In the genomic region with DNA sequence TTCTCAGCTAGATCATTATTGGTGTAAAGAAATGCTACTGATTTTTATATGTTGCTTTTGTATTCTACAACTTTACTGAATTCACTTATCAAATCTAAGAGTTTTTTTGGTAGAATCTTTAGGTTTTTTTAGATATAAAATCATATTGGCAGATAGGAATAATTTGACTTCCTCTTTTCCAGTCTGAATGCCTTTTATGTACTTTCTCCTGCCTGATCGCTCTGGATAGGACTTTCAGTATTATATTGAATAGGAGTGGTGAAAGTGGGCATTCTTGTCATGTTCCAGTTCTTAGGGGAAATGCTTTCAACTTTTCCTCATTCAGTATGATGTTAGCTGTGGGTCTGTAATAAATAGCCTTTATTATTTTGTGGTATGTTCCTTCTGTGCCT, we compare ENCODE assay signal across 22 cellular contexts.
"Had no signal": no experiment of that assay in that cellular context is flagged by ENCODE, and none has a peak within 500 bp of the region (broad histone marks: within the 10 kb centered on the region; RNA-seq: fewer than 3 reads in every experiment).

No MANE protein-coding gene starts in this region.

- H3K4me1 Mint-ChIP-seq: neural crest cell had no signal

- DNase-seq: activated CD4-positive, alpha-beta T cell treated with anti-CD3 and anti-CD28 coated beads for 36 hours; activated CD4-positive, CD25-positive, alpha-beta regulatory T cell; activated gamma-delta T cell; activated naive CD4-positive, alpha-beta T cell treated with anti-CD3 and anti-CD28 coated beads, Interleukin-2, amount 10 ng/mL, durations not matched to agents 7 days and 5 days; activated naive CD8-positive, alpha-beta T cell treated with anti-CD3 and anti-CD28 coated beads, Interleukin-2, amount 10 ng/mL, durations not matched to agents 7 days and 5 days; brain microvascular endothelial cell; dorsolateral prefrontal cortex; effector memory CD4-positive, alpha-beta T cell; left lung; lower lobe of right lung; mesenchymal stem cell; naive thymus-derived CD8-positive, alpha-beta T cell; occipital lobe; posterior cingulate gyrus; right cardiac atrium; stimulated activated CD4-positive, alpha-beta T cell treated with anti-CD3 and anti-CD28 coated beads, Interleukin-15, amount 100 ng/mL, for 24 hours; stimulated activated CD4-positive, alpha-beta T cell treated with anti-CD3 and anti-CD28 coated beads, Interleukin-2, amount 100 ng/mL, for 24 hours; stimulated activated naive B cell treated with anti-CD40 and anti-IgM and Interleukin-4, amounts not matched to agents 10 μg/mL and 1 μg/mL and 100 μg/mL, for 72 hours; stomach had no signal

- ATAC-seq: activated CD4-positive, alpha-beta T cell treated with anti-CD3 and anti-CD28 coated beads for 36 hours; left lung; lower lobe of right lung; naive thymus-derived CD8-positive, alpha-beta T cell; right cardiac atrium; stimulated activated naive B cell treated with anti-CD40 and anti-IgM and Interleukin-4, amounts not matched to agents 10 μg/mL and 1 μg/mL and 100 μg/mL, for 72 hours had no signal

- H3K27ac ChIP-seq: brain microvascular endothelial cell, coronary artery, dorsolateral prefrontal cortex, left lung, lower lobe of right lung, stomach, tibial nerve had no signal

- H3K4me1 ChIP-seq: left lung, lower lobe of right lung, stomach, tibial nerve had no signal

- H3K4me3 Mint-ChIP-seq: activated CD4-positive, alpha-beta T cell treated with anti-CD3 and anti-CD28 coated beads for 36 hours; activated naive CD4-positive, alpha-beta T cell treated with anti-CD3 and anti-CD28 coated beads, Interleukin-2, amount 10 ng/mL, durations not matched to agents 7 days and 5 days; activated naive CD8-positive, alpha-beta T cell treated with anti-CD3 and anti-CD28 coated beads, Interleukin-2, amount 10 ng/mL, durations not matched to agents 7 days and 5 days; naive thymus-derived CD8-positive, alpha-beta T cell; neural crest cell; stimulated activated naive B cell treated with anti-CD40 and anti-IgM and Interleukin-4, amounts not matched to agents 10 μg/mL and 1 μg/mL and 100 μg/mL, for 72 hours had no signal

- H3K27me3 ChIP-seq: brain microvascular endothelial cell, dorsolateral prefrontal cortex, left lung, tibial nerve had no signal

- H3K4me3 ChIP-seq: coronary artery, dorsolateral prefrontal cortex, left lung, lower lobe of right lung, stomach, tibial nerve had no signal

- H3K9me3 ChIP-seq: left lung, lower lobe of right lung, stomach, tibial nerve had no signal

- H3K36me3 ChIP-seq: brain microvascular endothelial cell, left lung, lower lobe of right lung, stomach, tibial nerve had no signal

- H3K9me3 Mint-ChIP-seq: activated naive CD4-positive, alpha-beta T cell treated with anti-CD3 and anti-CD28 coated beads, Interleukin-2, amount 10 ng/mL, durations not matched to agents 7 days and 5 days; activated naive CD8-positive, alpha-beta T cell treated with anti-CD3 and anti-CD28 coated beads, Interleukin-2, amount 10 ng/mL, durations not matched to agents 7 days and 5 days; naive thymus-derived CD8-positive, alpha-beta T cell; neural crest cell had no signal

- H3K27ac Mint-ChIP-seq: activated CD4-positive, alpha-beta T cell treated with anti-CD3 and anti-CD28 coated beads for 36 hours; activated naive CD4-positive, alpha-beta T cell treated with anti-CD3 and anti-CD28 coated beads, Interleukin-2, amount 10 ng/mL, durations not matched to agents 7 days and 5 days; activated naive CD8-positive, alpha-beta T cell treated with anti-CD3 and anti-CD28 coated beads, Interleukin-2, amount 10 ng/mL, durations not matched to agents 7 days and 5 days; naive thymus-derived CD8-positive, alpha-beta T cell; stimulated activated naive B cell treated with anti-CD40 and anti-IgM and Interleukin-4, amounts not matched to agents 10 μg/mL and 1 μg/mL and 100 μg/mL, for 72 hours had no signal
